In genomic region chr2:35973132-35973736, GRCh38 we compare ENCODE assay signal across 8 cellular contexts.
A peak's percentile ranks its signal among the peaks of the same experiment; 100 is the strongest.
DNase-seq lines count a peak whose midpoint lies in the region; ATAC-seq and TF ChIP-seq lines count a peak whose summit lies in the region.

No MANE protein-coding gene starts in this region.

- no peaks in the 10 kb centered on the region for H3K27me3 Mint-ChIP-seq in endodermal cell (ENCODE audit: insufficient read depth)

- peak; percentile 57 for TF ChIP-seq CTCF in left ventricle myocardium inferior (IDR thresholded peaks at IDR 0.05; ENCODE audit: borderline replicate concordance)
- TF ChIP-seq CTCF in right atrium auricular region (IDR thresholded peaks at IDR 0.05), result peak in 1 of 2 donors; percentile 49
- peak; percentile 28 to 70 (median 69); a peak in 5 of 6 replicates for TF ChIP-seq CTCF in HCT116 (IDR thresholded peaks at IDR 0.05 in 2 of 3, conservative IDR thresholded peaks at IDR 0.05 in 1 of 3; ENCODE audit: borderline replicate concordance in 1 of 3, insufficient read depth in 1 of 3, low read depth in 2 of 3, low read length in 2 of 3)
- peak; percentile 88 for TF ChIP-seq CTCF in endodermal cell (conservative IDR thresholded peaks at IDR 0.05)
- peak; percentile 62 for TF ChIP-seq CTCF in osteoblast (IDR thresholded peaks at IDR 0.05; ENCODE audit: extremely low read depth, low read depth, low read length)

- intact Hi-C loops in left ventricle myocardium inferior (cut with micrococcal nuclease) (no loop called here), HCT116 (cut with micrococcal nuclease) (loop anchor here (1.0 to 10.0 kb wide), 2 partner anchors 349 to 702 kb away; no protein-coding TSS in a partner anchor)

- H3K9me2 ChIP-seq in HCT116 (ENCODE audit: insufficient read depth), result no peaks in the 10 kb centered on the region

- H3K9me3 ChIP-seq in left ventricle myocardium inferior (replicated peaks) (no peaks in the 10 kb centered on the region), right atrium auricular region (no peaks in the 10 kb centered on the region), HCT116 (ENCODE audit: control insufficient read depth in 1 of 2, insufficient read depth in 1 of 2, low read depth in 1 of 2, low read length in 2 of 2) (no peaks in the 10 kb centered on the region), endodermal cell (ENCODE audit: control insufficient read depth, low read length) (no peaks in the 10 kb centered on the region), osteoblast (ENCODE audit: low read depth, low read length) (no peaks in the 10 kb centered on the region)

- peaks cover 6% of the 10 kb centered on the region for H3K4me1 Mint-ChIP-seq in endodermal cell

- H3K27ac ChIP-seq in left ventricle myocardium inferior (replicated peaks) (peak overlapping the region; percentile 68), right atrium auricular region (peak overlapping the region in 1 of 2 donors; percentile 57), HCT116 (ENCODE audit: low read depth, low read length) (no peak overlapping the region), endodermal cell (ENCODE audit: low read depth, low read length) (no peak overlapping the region), osteoblast (ENCODE audit: low read depth, low read length) (no peak overlapping the region)

- H3K4me1 ChIP-seq in left ventricle myocardium inferior (no peaks in the 10 kb centered on the region), right atrium auricular region (no peaks in the 10 kb centered on the region), HCT116 (ENCODE audit: control insufficient read depth in 1 of 2, insufficient read depth in 2 of 2, low read length in 2 of 2) (no peaks in the 10 kb centered on the region), endodermal cell (ENCODE audit: control insufficient read depth, insufficient read depth, low read length) (no peaks in the 10 kb centered on the region), osteoblast (ENCODE audit: insufficient read depth, low read length) (no peaks in the 10 kb centered on the region)

- no peak overlapping the region for H2AFZ ChIP-seq in HCT116 (ENCODE audit: low read depth, low read length, poor library complexity, severe bottlenecking)
- H2AFZ ChIP-seq in osteoblast (ENCODE audit: low read length), result no peak overlapping the region

- H3K9ac ChIP-seq in HCT116 (ENCODE audit: low read length), result no peak overlapping the region
- H3K9ac ChIP-seq in endodermal cell (ENCODE audit: extremely low read depth, low read length, poor library complexity, severe bottlenecking), result no peak overlapping the region

- RAD21 ChIA-PET in HCT116 (lab: Charles Lee; ENCODE audit: low non-redundant PET in 1 of 2, low total read pairs in 2 of 2, uncharacterized antibody in 2 of 2, unreplicated experiment in 2 of 2), result no interaction called here

- H3K4me3 ChIP-seq in left ventricle myocardium inferior (no peak overlapping the region), right atrium auricular region (no peak overlapping the region), HCT116 (replicated peaks in 1 of 2; ENCODE audit: low read depth in 1 of 2, low read length in 2 of 2) (no peak overlapping the region), endodermal cell (ENCODE audit: low read length) (no peak overlapping the region), osteoblast (ENCODE audit: insufficient read depth, low read length) (no peak overlapping the region)

- ATAC-seq in HCT116, result peak; percentile 81

- H3K4me3 Mint-ChIP-seq in endodermal cell, result no peak overlapping the region

- H4K20me1 ChIP-seq in HCT116 (ENCODE audit: insufficient read depth), result no peaks in the 10 kb centered on the region
- no peaks in the 10 kb centered on the region for H4K20me1 ChIP-seq in osteoblast (ENCODE audit: insufficient read depth, low read length)

- TF ChIP-seq RAD21 in HCT116 (IDR thresholded peaks at IDR 0.05; ENCODE audit: low read depth), result peak; percentile 58

- BruUV-seq in HCT116 (replicated peaks; lab: Mats Ljungman, UMichigan), result no TSS peak

- TF ChIP-seq POLR2A in HCT116 (IDR thresholded peaks at IDR 0.05; ENCODE audit: borderline replicate concordance, extremely low read depth, insufficient read depth, insufficient read length), result no peak

- H3K4me2 ChIP-seq in HCT116 (ENCODE audit: low read length) (no peak overlapping the region), osteoblast (ENCODE audit: insufficient read depth, low read length) (no peak overlapping the region)

- DNase-seq in left ventricle myocardium inferior, result no peak
- no peak for DNase-seq in right atrium auricular region (ENCODE audit: low spot score)
- no peak for DNase-seq in HCT116 (ENCODE audit: low read depth, low spot score)
- peak; percentile 21 for DNase-seq in NCI-H146 treated with DMSO at 0.1 percent for 48 hours (lab: John Stamatoyannopoulos, UW; ENCODE audit: unreplicated experiment)
- DNase-seq in endodermal cell, result peak; percentile 65
- no peak for DNase-seq in osteoblast (ENCODE audit: insufficient read length, low spot score, missing footprints)
- no peak for DNase-seq in stimulated activated CD8-positive, alpha-beta memory T cell treated with anti-CD3 and anti-CD28 coated beads, Interleukin-4, amount 100 ng/mL, for 48 hours
- DNase-seq in effector CD4-positive, alpha-beta T cell, result no peak

- WGBS in endodermal cell (ENCODE audit: insufficient coverage in 1 of 2, insufficient read length in 1 of 2), 2 experiments, result 20% methylated on average over 1 of the region's 1 CpG; no CpG with 5 or more reads in 1 of the 2 experiments

- H3K9me3 Mint-ChIP-seq in endodermal cell, result no peaks in the 10 kb centered on the region

- H3K36me3 ChIP-seq in left ventricle myocardium inferior (no peaks in the 10 kb centered on the region), right atrium auricular region (no peaks in the 10 kb centered on the region), HCT116 (ENCODE audit: control insufficient read depth in 1 of 2, insufficient read depth in 2 of 2, low read length in 2 of 2) (no peaks in the 10 kb centered on the region), endodermal cell (ENCODE audit: control insufficient read depth, insufficient read depth, low read length) (no peaks in the 10 kb centered on the region), osteoblast (ENCODE audit: insufficient read depth, low read length) (no peaks in the 10 kb centered on the region)

- H3K79me2 ChIP-seq in HCT116 (ENCODE audit: insufficient read depth, low read length), result no peaks in the 10 kb centered on the region
- no peaks in the 10 kb centered on the region for H3K79me2 ChIP-seq in osteoblast (ENCODE audit: insufficient read depth, low read length)

- H3K27me3 ChIP-seq in left ventricle myocardium inferior (ENCODE audit: low read depth) (no peaks in the 10 kb centered on the region), right atrium auricular region (no peaks in the 10 kb centered on the region), HCT116 (ENCODE audit: insufficient read depth, low read length) (no peaks in the 10 kb centered on the region), endodermal cell (ENCODE audit: control insufficient read depth, insufficient read depth, low read length, poor library complexity, severe bottlenecking) (no peaks in the 10 kb centered on the region), osteoblast (ENCODE audit: insufficient read depth, low read length) (no peaks in the 10 kb centered on the region)

- CTCF ChIA-PET in HCT116 (lab: Charles Lee), result no interaction called here

- H3K36me3 Mint-ChIP-seq in endodermal cell (ENCODE audit: low read depth), result no peaks in the 10 kb centered on the region

- no peak overlapping the region for H3K27ac Mint-ChIP-seq in endodermal cell

- POLR2A ChIA-PET in HCT116 (lab: Charles Lee), result no interaction called here

TF ChIP-seq in HCT116, 20 proteins besides CTCF, POLR2A, EP300 and RAD21:
- TF ChIP-seq ZFX (IDR thresholded peaks at IDR 0.05) (no peak), ZNF274 (IDR thresholded peaks at IDR 0.05; ENCODE audit: low read depth, low read length) (no peak), SIN3A (IDR thresholded peaks at IDR 0.05; ENCODE audit: low read depth) (no peak), EGR1 (IDR thresholded peaks at IDR 0.05; ENCODE audit: low read depth) (no peak), POLR2AphosphoS5 (IDR thresholded peaks at IDR 0.05; ENCODE audit: low read depth, low read length) (no peak), EZH2 (IDR thresholded peaks at IDR 0.05) (no peak), YY1 (IDR thresholded peaks at IDR 0.05; ENCODE audit: extremely low read depth, insufficient replicate concordance, low read depth, low read length) (no peak), FOSL1 (IDR thresholded peaks at IDR 0.05; ENCODE audit: low read depth) (no peak), CBX3 (IDR thresholded peaks at IDR 0.05; ENCODE audit: low read depth) (no peak), TCF7L2 (IDR thresholded peaks at IDR 0.05; ENCODE audit: borderline replicate concordance, extremely low read depth, insufficient read depth, insufficient read length) (no peak)
- TF ChIP-seq, protein P1, sequence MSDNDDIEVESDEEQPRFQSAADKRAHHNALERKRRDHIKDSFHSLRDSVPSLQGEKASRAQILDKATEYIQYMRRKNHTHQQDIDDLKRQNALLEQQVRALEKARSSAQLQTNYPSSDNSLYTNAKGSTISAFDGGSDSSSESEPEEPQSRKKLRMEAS (IDR thresholded peaks at IDR 0.05), result no peak
TF ChIP-seq in HCT116: peak in this region for 0.

Comparison
In these comparisons a context has a peak if more than half of its experiments do, and no peak if none do; other contexts are left out.
1. DNase-seq: peak in NCI-H146 treated with DMSO at 0.1 percent for 48 hours (single experiment) and endodermal cell (single experiment); none in left ventricle myocardium inferior (single experiment), right atrium auricular region (single experiment), HCT116 (single experiment), osteoblast (single experiment), stimulated activated CD8-positive, alpha-beta memory T cell treated with anti-CD3 and anti-CD28 coated beads, Interleukin-4, amount 100 ng/mL, for 48 hours (single experiment) and effector CD4-positive, alpha-beta T cell (single experiment).